Comparison of ENCODE assay signal across 1 cellular context in the genomic region with DNA sequence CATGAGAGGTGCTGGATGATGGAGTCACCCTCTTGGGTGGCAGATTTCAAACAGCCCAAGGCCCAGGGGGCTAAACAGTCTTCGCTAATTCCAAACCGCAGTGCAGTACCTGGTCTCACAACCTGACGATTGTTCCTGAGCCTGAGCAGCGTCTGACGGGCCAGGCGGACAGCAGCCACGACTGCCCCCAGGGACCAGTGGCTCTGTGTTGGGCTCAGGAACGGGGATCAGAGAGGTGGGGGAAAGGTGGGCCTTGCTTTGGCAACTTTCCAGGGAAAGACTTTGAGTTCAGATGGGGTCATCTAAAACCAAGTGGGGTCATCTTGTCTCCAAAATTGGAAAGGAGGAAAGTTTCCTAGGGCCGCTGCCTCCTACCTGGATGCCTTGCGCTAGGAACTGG.
TF ChIP-seq lines count a peak whose summit lies in the region.

No MANE protein-coding gene starts in this region.

TF ChIP-seq in K562, 482 proteins besides CTCF, POLR2A, EP300 and RAD21:
- TF ChIP-seq PHB2 (IDR thresholded peaks at IDR 0.05; ENCODE audit: low read depth) (no peak), NFIC (IDR thresholded peaks at IDR 0.05) (peak; percentile 84)
